ENCODE assay signal across 21 cellular contexts in genomic region chr9:32011049-32011448, GRCh38.
A peak's percentile ranks its signal among the peaks of the same experiment; 100 is the strongest.
DNase-seq lines count a peak whose midpoint lies in the region; ATAC-seq, FAIRE-seq and TF ChIP-seq lines count a peak whose summit lies in the region.
"Had no signal": no experiment of that assay in that cellular context is flagged by ENCODE, and none has a peak within 500 bp of the region (broad histone marks: within the 10 kb centered on the region; RNA-seq: fewer than 3 reads in every experiment).

No MANE protein-coding gene starts in this region.

- WGBS in H1 (ENCODE audit: extremely low coverage in 1 of 2, insufficient coverage in 1 of 2, insufficient read length in 1 of 2, insufficient replicate concordance in 2 of 2, low coverage in 1 of 2, low lambda C conversion rate in 2 of 2, missing lambda C conversion rate in 1 of 2), 2 experiments: 95% methylated on average over 2 of the region's 2 CpGs; no CpG with 5 or more reads in 1 of the 2 experiments

- no peak overlapping the region for H3K56ac ChIP-seq in H1 (replicated peaks; ENCODE audit: insufficient read length, low read depth, low read length)

- no peak overlapping the region for H3K23ac ChIP-seq in H1 (ENCODE audit: insufficient read length)

- H3K79me2 ChIP-seq in H1 (ENCODE audit: control insufficient read depth in 1 of 2, insufficient read depth in 2 of 2, low read length in 2 of 2) (no peaks in the 10 kb centered on the region), OCI-LY7 (ENCODE audit: insufficient read depth, low read depth, low read length) (no peaks in the 10 kb centered on the region)

- no peaks in the 10 kb centered on the region for H3K36me3 Mint-ChIP-seq in stimulated activated effector memory CD8-positive, alpha-beta T cell treated with anti-CD3 and anti-CD28 coated beads, Interleukin-12 subunit alpha, Interleukin-12 subunit beta, amount 100 ng/mL, for 72 hours
- H3K36me3 Mint-ChIP-seq: CD14-positive monocyte had no signal

- no peak overlapping the region for H2BK20ac ChIP-seq in H1 (ENCODE audit: low read length)

- ATAC-seq in HG03432 (IDR thresholded peaks at IDR 0.05; ENCODE audit: unreplicated experiment): peak; percentile 55
- ATAC-seq in stimulated activated effector memory CD8-positive, alpha-beta T cell treated with anti-CD3 and anti-CD28 coated beads, Interleukin-12 subunit alpha, Interleukin-12 subunit beta, amount 100 ng/mL, for 72 hours: peak; percentile 37
- ATAC-seq: PC-3 had no signal

- H2BK12ac ChIP-seq in H1 (ENCODE audit: low read depth, low read length): no peak overlapping the region

- no peak overlapping the region for H3K9ac ChIP-seq in H1 (replicated peaks in 1 of 4; ENCODE audit: extremely low read depth in 1 of 4, low read depth in 3 of 4, low read length in 3 of 4)

- no peak overlapping the region for H2AK5ac ChIP-seq in H1 (ENCODE audit: low read depth, low read length)

- peak overlapping the region; percentile 27; the same call in 1 of the 2 replicates for H2AFZ ChIP-seq in H1 (ENCODE audit: low read length)
- H2AFZ ChIP-seq in OCI-LY7 (ENCODE audit: low read length): no peak overlapping the region

- POLR2A ChIA-PET in H1 (lab: Charles Lee; ENCODE audit: partially characterized antibody): no interaction called here
- POLR2A ChIA-PET in OCI-LY7 (lab: Charles Lee): no interaction called here

- no peak for TF ChIP-seq RAD21 in H1 (IDR thresholded peaks at IDR 0.05 in 1 of 2, conservative IDR thresholded peaks at IDR 0.05 in 1 of 2; ENCODE audit: low read depth in 2 of 2, low read length in 2 of 2)

- H3K36me3 ChIP-seq in H1 (ENCODE audit: control insufficient read depth in 2 of 4, insufficient read depth in 4 of 4, low read length in 3 of 4) (no peaks in the 10 kb centered on the region), left ventricle myocardium inferior (no peaks in the 10 kb centered on the region), OCI-LY7 (ENCODE audit: insufficient read depth, low read length) (no peaks in the 10 kb centered on the region), right atrium auricular region (no peaks in the 10 kb centered on the region)
- H3K36me3 ChIP-seq: SJCRH30 had no signal

- H3K9me2 ChIP-seq in OCI-LY7 (ENCODE audit: insufficient read depth, low read length): no peaks in the 10 kb centered on the region

- H4K8ac ChIP-seq in H1 (ENCODE audit: extremely low read depth, insufficient read depth, low read length): no peak overlapping the region

- BruUV-seq in OCI-LY7 (replicated peaks; lab: Mats Ljungman, UMichigan): no TSS peak

- H3K14ac ChIP-seq in H1 (ENCODE audit: insufficient read length): no peak overlapping the region

- FAIRE-seq in H1 (lab: Jason Lieb, UNC): no peak

- H3K79me1 ChIP-seq in H1 (ENCODE audit: low read depth, low read length): no peaks in the 10 kb centered on the region

- H3K4me2 ChIP-seq in H1 (ENCODE audit: insufficient read depth in 1 of 2, low read depth in 2 of 2, low read length in 2 of 2) (no peak overlapping the region), OCI-LY7 (ENCODE audit: low read length) (no peak overlapping the region)

- TF ChIP-seq POLR2A in NB4 (IDR thresholded peaks at IDR 0.05; ENCODE audit: extremely low read depth, insufficient read length) (no peak), H1 (IDR thresholded peaks at IDR 0.05; ENCODE audit: control extremely low read depth in 1 of 2, low read depth in 2 of 2, low read length in 2 of 2) (no peak)

- H3K27me3 ChIP-seq in H1 (replicated peaks in 1 of 4; ENCODE audit: control insufficient read depth in 3 of 4, extremely low read depth in 1 of 4, insufficient read depth in 3 of 4, low read length in 3 of 4): no peaks in the 10 kb centered on the region
- no peaks in the 10 kb centered on the region for H3K27me3 ChIP-seq in left ventricle myocardium inferior (ENCODE audit: low read depth)
- H3K27me3 ChIP-seq in right atrium auricular region: no peaks in the 10 kb centered on the region
- H3K27me3 ChIP-seq: SJCRH30 had no signal

- H4K91ac ChIP-seq in H1 (replicated peaks; ENCODE audit: insufficient read length, low read length): no peak overlapping the region

- no peak overlapping the region for H2BK15ac ChIP-seq in H1 (ENCODE audit: low read length)

- H3K9me3 ChIP-seq in H1 (ENCODE audit: insufficient read depth in 2 of 2, low read depth in 1 of 2, low read length in 1 of 2) (peaks cover 7 to 11% of the 10 kb centered on the region in 2 experiments; a peak in 3 of 4 replicates), left ventricle myocardium inferior (replicated peaks) (peaks cover 14% of the 10 kb centered on the region), OCI-LY7 (ENCODE audit: low read length) (no peaks in the 10 kb centered on the region), right atrium auricular region (no peaks in the 10 kb centered on the region)
- H3K9me3 ChIP-seq: SJCRH30 had no signal

- TF ChIP-seq CTCF in NB4 (IDR thresholded peaks at IDR 0.05; ENCODE audit: low read depth, low read length): no peak
- TF ChIP-seq CTCF in H1 (IDR thresholded peaks at IDR 0.05; ENCODE audit: control extremely low read depth in 1 of 3, insufficient read depth in 1 of 3, low read depth in 1 of 3, low read length in 3 of 3): no peak
- TF ChIP-seq CTCF in left ventricle myocardium inferior (IDR thresholded peaks at IDR 0.05; ENCODE audit: borderline replicate concordance): no peak
- no peak for TF ChIP-seq CTCF in OCI-LY7 (conservative IDR thresholded peaks at IDR 0.05; ENCODE audit: low read length)
- no peak for TF ChIP-seq CTCF in right atrium auricular region (IDR thresholded peaks at IDR 0.05)

- no peak overlapping the region for H3K27ac Mint-ChIP-seq in stimulated activated effector memory CD8-positive, alpha-beta T cell treated with anti-CD3 and anti-CD28 coated beads, Interleukin-12 subunit alpha, Interleukin-12 subunit beta, amount 100 ng/mL, for 72 hours
- H3K27ac Mint-ChIP-seq: CD14-positive monocyte, H9 had no signal

- H3K18ac ChIP-seq in H1 (ENCODE audit: extremely low read depth, low read length): no peak overlapping the region

- no peak for TF ChIP-seq EP300 in H1 (IDR thresholded peaks at IDR 0.05; ENCODE audit: borderline replicate concordance in 1 of 2, low read depth in 2 of 2, low read length in 2 of 2)

- H3K4me1 Mint-ChIP-seq in stimulated activated effector memory CD8-positive, alpha-beta T cell treated with anti-CD3 and anti-CD28 coated beads, Interleukin-12 subunit alpha, Interleukin-12 subunit beta, amount 100 ng/mL, for 72 hours: no peaks in the 10 kb centered on the region
- H3K4me1 Mint-ChIP-seq: CD14-positive monocyte, H9 had no signal

- H2BK120ac ChIP-seq in H1 (replicated peaks; ENCODE audit: low read depth, low read length): no peak overlapping the region

- no peaks in the 10 kb centered on the region for H3K23me2 ChIP-seq in H1 (ENCODE audit: low read depth, low read length)

- H3K4ac ChIP-seq in H1 (replicated peaks; ENCODE audit: insufficient read length, low read depth, low read length): no peak overlapping the region

- H3K4me1 ChIP-seq in H1 (replicated peaks in 1 of 4; ENCODE audit: control insufficient read depth in 3 of 4, insufficient read depth in 4 of 4, low read length in 3 of 4): no peaks in the 10 kb centered on the region
- no peaks in the 10 kb centered on the region for H3K4me1 ChIP-seq in left ventricle myocardium inferior
- H3K4me1 ChIP-seq in OCI-LY7 (ENCODE audit: insufficient read depth, low read length, poor library complexity, severe bottlenecking): no peaks in the 10 kb centered on the region
- H3K4me1 ChIP-seq in right atrium auricular region: no peaks in the 10 kb centered on the region
- H3K4me1 ChIP-seq: SJCRH30 had no signal

- CTCF ChIA-PET in H1 (lab: Charles Lee; ENCODE audit: partially characterized antibody): interaction anchor here (0.8 to 1.0 kb wide), 2 partner anchors 237 to 341 kb away, joined by 3 to 4 read pairs; no protein-coding TSS in a partner anchor
- CTCF ChIA-PET in OCI-LY7 (lab: Charles Lee; ENCODE audit: unreplicated experiment): no interaction called here

- intact Hi-C loops in left ventricle myocardium inferior (cut with micrococcal nuclease) (no loop called here), OCI-LY7 (cut with micrococcal nuclease; ENCODE audit: unreplicated experiment) (no loop called here)

- no peaks in the 10 kb centered on the region for H4K20me1 ChIP-seq in H1 (replicated peaks in 1 of 2; ENCODE audit: control insufficient read depth in 1 of 2, insufficient read depth in 2 of 2, low read length in 2 of 2)
- H4K20me1 ChIP-seq in OCI-LY7 (ENCODE audit: insufficient read depth, low read length): no peaks in the 10 kb centered on the region

- no peak overlapping the region for H3K27ac ChIP-seq in H1 (ENCODE audit: low read depth, low read length)
- no peak overlapping the region for H3K27ac ChIP-seq in left ventricle myocardium inferior (replicated peaks)
- H3K27ac ChIP-seq in OCI-LY7 (ENCODE audit: low read depth, low read length, poor library complexity, severe bottlenecking): no peak overlapping the region
- no peak overlapping the region for H3K27ac ChIP-seq in right atrium auricular region
- H3K27ac ChIP-seq: RWPE1, SJCRH30 had no signal

- H4K5ac ChIP-seq in H1 (ENCODE audit: insufficient read length, low read depth, low read length): no peak overlapping the region

- H3K4me3 ChIP-seq in NB4 (ENCODE audit: low read depth, low read length) (no peak overlapping the region), H1 (ENCODE audit: extremely low read depth in 1 of 4, insufficient read depth in 2 of 4, low read depth in 3 of 4, low read length in 4 of 4) (no peak overlapping the region), left ventricle myocardium inferior (no peak overlapping the region), OCI-LY7 (ENCODE audit: low read depth, low read length, poor library complexity, severe bottlenecking) (no peak overlapping the region), right atrium auricular region (no peak overlapping the region)
- H3K4me3 ChIP-seq: SJCRH30 had no signal

- peaks cover 3% of the 10 kb centered on the region for H3K9me3 Mint-ChIP-seq in stimulated activated effector memory CD8-positive, alpha-beta T cell treated with anti-CD3 and anti-CD28 coated beads, Interleukin-12 subunit alpha, Interleukin-12 subunit beta, amount 100 ng/mL, for 72 hours

- no peak overlapping the region for H2BK5ac ChIP-seq in H1 (ENCODE audit: low read depth, low read length)

- H3K4me3 Mint-ChIP-seq in stimulated activated effector memory CD8-positive, alpha-beta T cell treated with anti-CD3 and anti-CD28 coated beads, Interleukin-12 subunit alpha, Interleukin-12 subunit beta, amount 100 ng/mL, for 72 hours: no peak overlapping the region
- H3K4me3 Mint-ChIP-seq: CD14-positive monocyte, H9 had no signal

- DNase-seq in NB4 (ENCODE audit: low read depth): peak; percentile 12
- no peak for DNase-seq in H1 (ENCODE audit: low read depth in 1 of 2, low spot score in 2 of 2)
- no peak for DNase-seq in stimulated activated effector memory CD8-positive, alpha-beta T cell treated with anti-CD3 and anti-CD28 coated beads, Interleukin-12 subunit alpha, Interleukin-12 subunit beta, amount 100 ng/mL, for 72 hours (ENCODE audit: low spot score in 2 of 2)
- no peak for DNase-seq in left ventricle myocardium inferior
- no peak for DNase-seq in OCI-LY7 (ENCODE audit: low spot score)
- no peak for DNase-seq in right atrium auricular region (ENCODE audit: low spot score)
- DNase-seq: ACHN, AML-193, H9, KBM-7, MV-4-11, NCI-H1417, NCI-H187 treated with DMSO at 0.1 percent for 48 hours, NCI-H2227 treated with DMSO at 0.1 percent for 48 hours, NCI-H510A treated with DMSO at 0.1 percent for 48 hours, NCI-H774, PC-3 had no signal

TF ChIP-seq in H1, 55 proteins besides CTCF, POLR2A, EP300 and RAD21 (continues in another document):
- TF ChIP-seq EGR1 (IDR thresholded peaks at IDR 0.05; ENCODE audit: borderline replicate concordance, low read depth, low read length): no peak
